In the genomic region with DNA sequence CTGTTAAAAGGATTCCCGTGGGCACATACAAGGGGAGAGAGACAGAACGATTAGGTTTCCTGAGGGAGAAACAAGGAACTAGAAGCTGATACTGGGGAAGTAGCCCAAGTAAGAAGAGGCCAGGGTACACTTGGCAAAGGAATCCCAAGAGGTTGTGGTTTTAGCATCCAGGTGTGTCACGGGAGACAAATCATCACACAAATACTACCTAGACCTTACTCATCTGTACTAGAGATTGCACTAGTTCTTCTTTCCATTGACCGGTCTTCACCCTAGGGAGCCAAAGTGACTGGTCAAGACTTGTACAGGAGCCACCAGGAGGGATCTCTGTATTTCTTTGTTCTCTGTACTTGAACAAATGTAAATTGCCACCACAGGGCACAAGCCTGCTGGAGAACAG, we compare ENCODE assay signal across 1 cellular context.
TF ChIP-seq lines count a peak whose summit lies in the region.

No MANE protein-coding gene starts in this region.

TF ChIP-seq in HCT116, 20 proteins besides CTCF, POLR2A, EP300 and RAD21:
- TF ChIP-seq, protein P1, sequence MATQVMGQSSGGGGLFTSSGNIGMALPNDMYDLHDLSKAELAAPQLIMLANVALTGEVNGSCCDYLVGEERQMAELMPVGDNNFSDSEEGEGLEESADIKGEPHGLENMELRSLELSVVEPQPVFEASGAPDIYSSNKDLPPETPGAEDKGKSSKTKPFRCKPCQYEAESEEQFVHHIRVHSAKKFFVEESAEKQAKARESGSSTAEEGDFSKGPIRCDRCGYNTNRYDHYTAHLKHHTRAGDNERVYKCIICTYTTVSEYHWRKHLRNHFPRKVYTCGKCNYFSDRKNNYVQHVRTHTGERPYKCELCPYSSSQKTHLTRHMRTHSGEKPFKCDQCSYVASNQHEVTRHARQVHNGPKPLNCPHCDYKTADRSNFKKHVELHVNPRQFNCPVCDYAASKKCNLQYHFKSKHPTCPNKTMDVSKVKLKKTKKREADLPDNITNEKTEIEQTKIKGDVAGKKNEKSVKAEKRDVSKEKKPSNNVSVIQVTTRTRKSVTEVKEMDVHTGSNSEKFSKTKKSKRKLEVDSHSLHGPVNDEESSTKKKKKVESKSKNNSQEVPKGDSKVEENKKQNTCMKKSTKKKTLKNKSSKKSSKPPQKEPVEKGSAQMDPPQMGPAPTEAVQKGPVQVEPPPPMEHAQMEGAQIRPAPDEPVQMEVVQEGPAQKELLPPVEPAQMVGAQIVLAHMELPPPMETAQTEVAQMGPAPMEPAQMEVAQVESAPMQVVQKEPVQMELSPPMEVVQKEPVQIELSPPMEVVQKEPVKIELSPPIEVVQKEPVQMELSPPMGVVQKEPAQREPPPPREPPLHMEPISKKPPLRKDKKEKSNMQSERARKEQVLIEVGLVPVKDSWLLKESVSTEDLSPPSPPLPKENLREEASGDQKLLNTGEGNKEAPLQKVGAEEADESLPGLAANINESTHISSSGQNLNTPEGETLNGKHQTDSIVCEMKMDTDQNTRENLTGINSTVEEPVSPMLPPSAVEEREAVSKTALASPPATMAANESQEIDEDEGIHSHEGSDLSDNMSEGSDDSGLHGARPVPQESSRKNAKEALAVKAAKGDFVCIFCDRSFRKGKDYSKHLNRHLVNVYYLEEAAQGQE (IDR thresholded peaks at IDR 0.05; ENCODE audit: low read depth) = no peak
- TF ChIP-seq SIN3A (IDR thresholded peaks at IDR 0.05; ENCODE audit: low read depth) = no peak
- TF ChIP-seq FOSL1 (IDR thresholded peaks at IDR 0.05; ENCODE audit: low read depth) = no peak
- TF ChIP-seq EZH2phosphoT487 (IDR thresholded peaks at IDR 0.05; ENCODE audit: borderline replicate concordance) = no peak
- no peak for TF ChIP-seq EZH2 (IDR thresholded peaks at IDR 0.05)
- no peak for TF ChIP-seq ZNF274 (IDR thresholded peaks at IDR 0.05; ENCODE audit: low read depth, low read length)
- TF ChIP-seq, protein P2, sequence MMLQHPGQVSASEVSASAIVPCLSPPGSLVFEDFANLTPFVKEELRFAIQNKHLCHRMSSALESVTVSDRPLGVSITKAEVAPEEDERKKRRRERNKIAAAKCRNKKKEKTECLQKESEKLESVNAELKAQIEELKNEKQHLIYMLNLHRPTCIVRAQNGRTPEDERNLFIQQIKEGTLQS (IDR thresholded peaks at IDR 0.05) = no peak
- TF ChIP-seq, protein P3, sequence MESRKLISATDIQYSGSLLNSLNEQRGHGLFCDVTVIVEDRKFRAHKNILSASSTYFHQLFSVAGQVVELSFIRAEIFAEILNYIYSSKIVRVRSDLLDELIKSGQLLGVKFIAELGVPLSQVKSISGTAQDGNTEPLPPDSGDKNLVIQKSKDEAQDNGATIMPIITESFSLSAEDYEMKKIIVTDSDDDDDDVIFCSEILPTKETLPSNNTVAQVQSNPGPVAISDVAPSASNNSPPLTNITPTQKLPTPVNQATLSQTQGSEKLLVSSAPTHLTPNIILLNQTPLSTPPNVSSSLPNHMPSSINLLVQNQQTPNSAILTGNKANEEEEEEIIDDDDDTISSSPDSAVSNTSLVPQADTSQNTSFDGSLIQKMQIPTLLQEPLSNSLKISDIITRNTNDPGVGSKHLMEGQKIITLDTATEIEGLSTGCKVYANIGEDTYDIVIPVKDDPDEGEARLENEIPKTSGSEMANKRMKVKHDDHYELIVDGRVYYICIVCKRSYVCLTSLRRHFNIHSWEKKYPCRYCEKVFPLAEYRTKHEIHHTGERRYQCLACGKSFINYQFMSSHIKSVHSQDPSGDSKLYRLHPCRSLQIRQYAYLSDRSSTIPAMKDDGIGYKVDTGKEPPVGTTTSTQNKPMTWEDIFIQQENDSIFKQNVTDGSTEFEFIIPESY (IDR thresholded peaks at IDR 0.05; ENCODE audit: extremely low read depth, insufficient replicate concordance, low read length) = no peak
- no peak for TF ChIP-seq TCF7L2 (IDR thresholded peaks at IDR 0.05; ENCODE audit: borderline replicate concordance, extremely low read depth, insufficient read depth, insufficient read length)
- no peak for TF ChIP-seq SP1 (IDR thresholded peaks at IDR 0.05; ENCODE audit: low read depth)
- no peak for TF ChIP-seq EGR1 (IDR thresholded peaks at IDR 0.05; ENCODE audit: low read depth)
- TF ChIP-seq POLR2AphosphoS5 (IDR thresholded peaks at IDR 0.05; ENCODE audit: low read depth, low read length) = no peak
- no peak for TF ChIP-seq CBX3 (IDR thresholded peaks at IDR 0.05; ENCODE audit: low read depth)
- TF ChIP-seq SRF (IDR thresholded peaks at IDR 0.05; ENCODE audit: low read depth) = no peak
- TF ChIP-seq, protein P4, sequence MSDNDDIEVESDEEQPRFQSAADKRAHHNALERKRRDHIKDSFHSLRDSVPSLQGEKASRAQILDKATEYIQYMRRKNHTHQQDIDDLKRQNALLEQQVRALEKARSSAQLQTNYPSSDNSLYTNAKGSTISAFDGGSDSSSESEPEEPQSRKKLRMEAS (IDR thresholded peaks at IDR 0.05) = no peak
- no peak for TF ChIP-seq CEBPB (IDR thresholded peaks at IDR 0.05; ENCODE audit: low read depth)
- TF ChIP-seq JUND (IDR thresholded peaks at IDR 0.05) = no peak
- no peak for TF ChIP-seq ELF1 (IDR thresholded peaks at IDR 0.05; ENCODE audit: borderline replicate concordance, low read depth)
- TF ChIP-seq ZFX (IDR thresholded peaks at IDR 0.05) = no peak
